ENCODE assay signal across 15 cellular contexts in genomic region chr20:37377346-37378081, GRCh38. TPM values are rescaled to one million over a fixed set of nuclear protein-coding genes. Genes with fewer than 3 reads are reported as not detected.
A peak's percentile ranks its signal among the peaks of the same experiment; 100 is the strongest.
DNase-seq lines count a peak whose midpoint lies in the region; ATAC-seq and TF ChIP-seq lines count a peak whose summit lies in the region.
"Had no signal": no experiment of that assay in that cellular context is flagged by ENCODE, and none has a peak within 500 bp of the region (broad histone marks: within the 10 kb centered on the region; RNA-seq: fewer than 3 reads in every experiment).

No MANE protein-coding gene starts in this region.

- H3K9ac ChIP-seq in MM.1S (ENCODE audit: low read length) (no peak overlapping the region), endodermal cell (ENCODE audit: extremely low read depth, low read length, poor library complexity, severe bottlenecking) (no peak overlapping the region)

- H3K27ac ChIP-seq in MM.1S (ENCODE audit: low read length) (peak overlapping the region; percentile 14; the same call in 1 of the 2 replicates), endodermal cell (ENCODE audit: low read depth, low read length) (no peak overlapping the region), hepatocyte (no peak overlapping the region)
- H3K27ac ChIP-seq: ovary, testis had no signal

- H3K4me3 Mint-ChIP-seq in activated T-cell treated with anti-CD3 and anti-CD28 coated beads, Interleukin-2, amount 50 U/mL, for 24 hours = no peak overlapping the region
- no peak overlapping the region for H3K4me3 Mint-ChIP-seq in endodermal cell
- H3K4me3 Mint-ChIP-seq in stimulated activated naive CD8-positive, alpha-beta T cell treated with anti-CD3 and anti-CD28 coated beads, Interleukin-15, amount 100 ng/mL, for 72 hours = peak overlapping the region in 1 of 2 donors; percentile 2
- H3K4me3 Mint-ChIP-seq: activated naive CD4-positive, alpha-beta T cell treated with anti-CD3 and anti-CD28 coated beads for 36 hours had no signal

- ATAC-seq in stimulated activated naive CD8-positive, alpha-beta T cell treated with anti-CD3 and anti-CD28 coated beads, Interleukin-15, amount 100 ng/mL, for 72 hours = peak; percentile 83
- ATAC-seq in HG02981 (IDR thresholded peaks at IDR 0.05; ENCODE audit: unreplicated experiment) = no peak
- ATAC-seq: Right ventricle myocardium inferior had no signal

- H3K27ac Mint-ChIP-seq in activated T-cell treated with anti-CD3 and anti-CD28 coated beads, Interleukin-2, amount 50 U/mL, for 24 hours = peak overlapping the region; percentile 15
- H3K27ac Mint-ChIP-seq in endodermal cell = peak overlapping the region; percentile 62
- H3K27ac Mint-ChIP-seq in stimulated activated naive CD8-positive, alpha-beta T cell treated with anti-CD3 and anti-CD28 coated beads, Interleukin-15, amount 100 ng/mL, for 72 hours = peak overlapping the region in 1 of 2 donors; percentile 40
- H3K27ac Mint-ChIP-seq: activated naive CD4-positive, alpha-beta T cell treated with anti-CD3 and anti-CD28 coated beads for 36 hours had no signal

- no peaks in the 10 kb centered on the region for H3K27me3 Mint-ChIP-seq in activated T-cell treated with anti-CD3 and anti-CD28 coated beads, Interleukin-2, amount 50 U/mL, for 24 hours
- no peaks in the 10 kb centered on the region for H3K27me3 Mint-ChIP-seq in endodermal cell (ENCODE audit: insufficient read depth)
- no peaks in the 10 kb centered on the region for H3K27me3 Mint-ChIP-seq in stimulated activated naive CD8-positive, alpha-beta T cell treated with anti-CD3 and anti-CD28 coated beads, Interleukin-15, amount 100 ng/mL, for 72 hours

- 83 to 96% methylated on average over 4 of the region's 5 CpGs for WGBS in endodermal cell (ENCODE audit: insufficient coverage in 1 of 2, insufficient read length in 1 of 2), 2 experiments
- 92% methylated on average over 5 of the region's 5 CpGs for WGBS in hepatocyte (ENCODE audit: low lambda C conversion rate, missing lambda C conversion rate)

- peaks cover 16% of the 10 kb centered on the region for H3F3A ChIP-seq in MM.1S (ENCODE audit: insufficient read depth, low read length)

- no peak for TF ChIP-seq CTCF in MM.1S (IDR thresholded peaks at IDR 0.05; ENCODE audit: low read length)
- TF ChIP-seq CTCF in endodermal cell (conservative IDR thresholded peaks at IDR 0.05) = no peak
- no peak for TF ChIP-seq CTCF in hepatocyte (IDR thresholded peaks at IDR 0.05; ENCODE audit: poor library complexity)

- H3K36me3 ChIP-seq in MM.1S (replicated peaks; ENCODE audit: insufficient read depth, low read length) (no peaks in the 10 kb centered on the region), endodermal cell (ENCODE audit: control insufficient read depth, insufficient read depth, low read length) (peaks cover 64% of the 10 kb centered on the region), hepatocyte (replicated peaks; ENCODE audit: insufficient read depth, low read depth) (no peaks in the 10 kb centered on the region)
- H3K36me3 ChIP-seq: ovary had no signal

- peaks cover 3% of the 10 kb centered on the region for H3K4me1 Mint-ChIP-seq in activated T-cell treated with anti-CD3 and anti-CD28 coated beads, Interleukin-2, amount 50 U/mL, for 24 hours (ENCODE audit: low read depth)
- peaks cover 30% of the 10 kb centered on the region for H3K4me1 Mint-ChIP-seq in endodermal cell
- H3K4me1 Mint-ChIP-seq in stimulated activated naive CD8-positive, alpha-beta T cell treated with anti-CD3 and anti-CD28 coated beads, Interleukin-15, amount 100 ng/mL, for 72 hours = peaks cover 27% of the 10 kb centered on the region

- H3K9me2 ChIP-seq in MM.1S (replicated peaks; ENCODE audit: insufficient read depth, low read length) (no peaks in the 10 kb centered on the region), hepatocyte (replicated peaks; ENCODE audit: insufficient read depth) (no peaks in the 10 kb centered on the region)

- H3K9me3 Mint-ChIP-seq in activated T-cell treated with anti-CD3 and anti-CD28 coated beads, Interleukin-2, amount 50 U/mL, for 24 hours = no peaks in the 10 kb centered on the region
- no peaks in the 10 kb centered on the region for H3K9me3 Mint-ChIP-seq in endodermal cell
- H3K9me3 Mint-ChIP-seq in stimulated activated naive CD8-positive, alpha-beta T cell treated with anti-CD3 and anti-CD28 coated beads, Interleukin-15, amount 100 ng/mL, for 72 hours = no peaks in the 10 kb centered on the region
- H3K9me3 Mint-ChIP-seq: activated naive CD4-positive, alpha-beta T cell treated with anti-CD3 and anti-CD28 coated beads for 36 hours had no signal

- H3K4me3 ChIP-seq in MM.1S (ENCODE audit: low read length) (no peak overlapping the region), endodermal cell (ENCODE audit: low read length) (no peak overlapping the region), hepatocyte (no peak overlapping the region)
- H3K4me3 ChIP-seq: ovary, testis had no signal

- H3K4me1 ChIP-seq in MM.1S (ENCODE audit: low read length) (peaks cover 20% of the 10 kb centered on the region), endodermal cell (ENCODE audit: control insufficient read depth, insufficient read depth, low read length) (peaks cover 9% of the 10 kb centered on the region), hepatocyte (ENCODE audit: insufficient read depth) (peaks cover 29% of the 10 kb centered on the region)

- DNase-seq in activated T-cell treated with anti-CD3 and anti-CD28 coated beads, Interleukin-2, amount 50 U/mL, for 24 hours = no peak
- DNase-seq in activated T-cell treated with anti-CD3 and anti-CD28 coated beads for 4 hours (no peak), MM.1S (peak; percentile 18), endodermal cell (peak; percentile 49), hepatocyte (ENCODE audit: low spot score) (no peak), NCI-H748 treated with DMSO at 0.1 percent for 48 hours (lab: John Stamatoyannopoulos, UW) (no peak)
- DNase-seq in stimulated activated naive CD8-positive, alpha-beta T cell treated with anti-CD3 and anti-CD28 coated beads, Interleukin-15, amount 100 ng/mL, for 72 hours = no peak
- DNase-seq: activated naive CD4-positive, alpha-beta T cell treated with anti-CD3 and anti-CD28 coated beads for 36 hours; NCI-H1694; NCI-H82; T1000; testis had no signal

- H3K79me2 ChIP-seq in MM.1S (ENCODE audit: low read length) = no peaks in the 10 kb centered on the region
- peaks cover 87% of the 10 kb centered on the region for H3K79me2 ChIP-seq in hepatocyte

- H2AFZ ChIP-seq in MM.1S (ENCODE audit: low read length) = 0 out of 2 replicates have a peak overlapping the region, but pooled peaks have one; percentile 24
- no peak overlapping the region for H2AFZ ChIP-seq in hepatocyte

- H4K20me1 ChIP-seq in MM.1S (ENCODE audit: insufficient read depth, low read length) (no peaks in the 10 kb centered on the region), hepatocyte (ENCODE audit: insufficient read depth, poor library complexity, severe bottlenecking) (peaks cover 6% of the 10 kb centered on the region)

- no peaks in the 10 kb centered on the region for H3K36me3 Mint-ChIP-seq in activated T-cell treated with anti-CD3 and anti-CD28 coated beads, Interleukin-2, amount 50 U/mL, for 24 hours (ENCODE audit: low read depth)
- peaks cover 48% of the 10 kb centered on the region for H3K36me3 Mint-ChIP-seq in endodermal cell (ENCODE audit: low read depth)

- no peak overlapping the region for H3K4me2 ChIP-seq in MM.1S (ENCODE audit: low read depth, low read length)
- no peak overlapping the region for H3K4me2 ChIP-seq in hepatocyte

- H3K9me3 ChIP-seq in MM.1S (replicated peaks; ENCODE audit: insufficient read depth, low read length) (no peaks in the 10 kb centered on the region), endodermal cell (ENCODE audit: control insufficient read depth, low read length) (no peaks in the 10 kb centered on the region), hepatocyte (ENCODE audit: low read depth) (no peaks in the 10 kb centered on the region)
- H3K9me3 ChIP-seq: ovary, testis had no signal

- H3K27me3 ChIP-seq in MM.1S (replicated peaks; ENCODE audit: insufficient read depth, low read length) = no peaks in the 10 kb centered on the region
- H3K27me3 ChIP-seq in endodermal cell (ENCODE audit: control insufficient read depth, insufficient read depth, low read length, poor library complexity, severe bottlenecking) = no peaks in the 10 kb centered on the region
- no peaks in the 10 kb centered on the region for H3K27me3 ChIP-seq in hepatocyte
- H3K27me3 ChIP-seq: ovary, testis had no signal

RNA-seq across cellular contexts. Expression of gene SRC, which starts 31.6 kb away (rescaled TPM):
- total RNA-seq in endodermal cell (100 to 1,000 TPM in 1 of 2 donors, 10 to 100 TPM in 1; 75.6 to 109 TPM), hepatocyte (45.5 and 69.8 TPM in 2 replicates)
- 48.4 TPM for polyA plus RNA-seq in endodermal cell (2013, experiment 1 of 2)
- 41.1 TPM for polyA plus RNA-seq in endodermal cell (2013, experiment 2 of 2)
- polyA plus RNA-seq in hepatocyte = 55.1 and 56.4 TPM in 2 replicates

Comparison
In these comparisons a context has a peak if more than half of its experiments do, and no peak if none do; other contexts are left out.
1. DNase-seq: peak in MM.1S (single experiment) and endodermal cell (single experiment); none in activated T-cell treated with anti-CD3 and anti-CD28 coated beads, Interleukin-2, amount 50 U/mL, for 24 hours (single experiment), activated T-cell treated with anti-CD3 and anti-CD28 coated beads for 4 hours (single experiment), stimulated activated naive CD8-positive, alpha-beta T cell treated with anti-CD3 and anti-CD28 coated beads, Interleukin-15, amount 100 ng/mL, for 72 hours (0 of 2), hepatocyte (single experiment) and NCI-H748 treated with DMSO at 0.1 percent for 48 hours (single experiment).